In the genomic region with DNA sequence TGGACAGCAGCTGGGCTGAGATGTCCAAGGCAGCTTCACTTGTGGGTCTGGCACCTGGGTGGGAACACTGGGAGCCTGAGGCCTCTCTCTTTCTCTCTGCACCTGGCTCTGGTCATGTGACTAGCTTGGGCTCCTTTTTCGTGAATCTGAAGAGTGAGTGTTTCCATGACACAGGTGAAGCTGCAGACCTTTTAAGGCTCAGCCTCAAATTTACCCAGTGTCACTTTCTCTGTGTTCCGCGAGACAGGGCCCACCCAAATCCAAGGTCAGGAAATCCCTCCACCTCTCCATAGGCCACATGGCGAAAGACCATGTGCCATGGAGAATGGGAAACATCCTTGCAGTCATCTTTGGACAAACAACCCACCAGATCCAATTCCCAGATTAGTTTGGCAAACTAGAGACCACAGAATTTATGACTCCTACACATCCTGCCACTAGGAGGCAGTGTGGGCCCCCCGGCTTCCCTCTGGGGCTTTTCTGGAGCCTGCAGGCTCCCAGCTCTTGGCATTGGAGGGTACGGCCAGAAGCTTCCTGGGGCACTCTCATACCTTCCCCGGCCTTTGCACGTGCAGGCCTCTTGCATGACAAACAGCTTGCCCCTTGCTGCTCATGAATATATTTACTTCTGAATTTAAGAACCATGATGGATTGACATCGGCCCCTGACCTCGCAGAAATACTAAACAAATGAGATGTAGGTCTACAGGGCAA, we compare ENCODE assay signal across 8 cellular contexts.
DNase-seq lines count a peak whose midpoint lies in the region; ATAC-seq, FAIRE-seq and TF ChIP-seq lines count a peak whose summit lies in the region.

No MANE protein-coding gene starts in this region.

- in situ Hi-C loops in K562 (cut with MboI), result no loop called here

- TF ChIP-seq EP300 in K562 (IDR thresholded peaks at IDR 0.05; ENCODE audit: low read length), result 0 out of 2 replicates have a peak, but pooled peaks have one; percentile 24
- TF ChIP-seq EP300 in upper lobe of left lung (IDR thresholded peaks at IDR 0.05), result no peak

- H3K36me3 ChIP-seq in K562 (ENCODE audit: control insufficient read depth, insufficient read depth, low read length), result peaks cover 20% of the 10 kb centered on the region
- no peaks in the 10 kb centered on the region for H3K36me3 ChIP-seq in lower lobe of right lung
- no peaks in the 10 kb centered on the region for H3K36me3 ChIP-seq in upper lobe of left lung

- no TSS peak for BruUV-seq in K562 (replicated peaks; lab: Mats Ljungman, UMichigan)

- H3K9me1 ChIP-seq in K562 (ENCODE audit: control insufficient read depth, insufficient read depth, low read length), result no peaks in the 10 kb centered on the region

- intact Hi-C loops in K562 (cut with micrococcal nuclease) (loop anchor here (2.0 to 5.0 kb wide), 3 partner anchors 72 to 268 kb away; no protein-coding TSS in a partner anchor), lower lobe of right lung (cut with DNase I) (no loop called here)

- FAIRE-seq in K562 (lab: Jason Lieb, UNC), result peak; percentile 54

- H3K79me2 ChIP-seq in K562 (ENCODE audit: control insufficient read depth, insufficient read depth, low read length), result peaks cover 36% of the 10 kb centered on the region

- H3K9ac ChIP-seq in K562 (ENCODE audit: insufficient read depth in 1 of 2, low read depth in 2 of 2, low read length in 2 of 2), result peak overlapping the region in 1 of 2 experiments; percentile 93; a peak in 2 of 4 replicates

- H4K20me1 ChIP-seq in K562 (replicated peaks; ENCODE audit: control insufficient read depth, insufficient read depth, low read length), result peaks cover 4% of the 10 kb centered on the region; the same call in 1 of the 2 replicates

- DNase-seq in activated naive CD4-positive, alpha-beta T cell treated with Interleukin-2 at 50 U/mL for 16 hours, result peak; percentile 8
- DNase-seq in activated naive CD4-positive, alpha-beta T cell (lab: John Stamatoyannopoulos, UW), result no peak
- DNase-seq in NCI-H460 (ENCODE audit: extremely low read depth, low read depth), result peak; percentile 12
- peak; percentile 77 to 87 (median 78) for DNase-seq in K562 (ENCODE audit: extremely low read depth in 1 of 4, low spot score in 3 of 4)
- peak; percentile 58 for DNase-seq in lower lobe of right lung
- peak in 1 of 2 donors; percentile 24 for DNase-seq in upper lobe of left lung
- DNase-seq in NCI-H524 treated with DMSO at 0.1 percent for 48 hours (lab: John Stamatoyannopoulos, UW), result no peak

- TF ChIP-seq RAD21 in K562 (CRISPR knock-in tag; conservative IDR thresholded peaks at IDR 0.05 in 1 of 2, IDR thresholded peaks at IDR 0.05 in 1 of 2), result peak; percentile 64 to 84

- peak overlapping the region; percentile 93 for H2AFZ ChIP-seq in K562 (ENCODE audit: low read depth, low read length)

- POLR2A ChIA-PET in K562 (lab: Yijun Ruan, JAX), result interaction anchor here (0.5 to 4.8 kb wide), 10 partner anchors 11 to 1170 kb away, joined by 3 to 45 read pairs (median 4); no protein-coding TSS in a partner anchor

- H3K4me3 ChIP-seq in K562 (no peak overlapping the region), lower lobe of right lung (no peak overlapping the region), upper lobe of left lung (no peak overlapping the region)

- H3K4me2 ChIP-seq in K562 (ENCODE audit: insufficient read depth, low read length), result peak overlapping the region; percentile 8; the same call in 1 of the 2 replicates

- H3K27ac ChIP-seq in K562 (ENCODE audit: extremely low read depth, low read depth, low read length) (peak overlapping the region; percentile 95), lower lobe of right lung (no peak overlapping the region), upper lobe of left lung (no peak overlapping the region)

- CTCF ChIA-PET in K562 (lab: Yijun Ruan, JAX; ENCODE audit: low intra/inter-chr PET ratio), result no interaction called here

- WGBS in K562 (ENCODE audit: insufficient coverage, low coverage, missing lambda C conversion rate), result 40% methylated on average over 10 of the region's 10 CpGs
- 68 to 75% methylated on average over 10 of the region's 10 CpGs for WGBS in upper lobe of left lung, 2 donors

- H3K9me3 ChIP-seq in K562 (replicated peaks; ENCODE audit: control insufficient read depth, insufficient read depth, low read depth, low read length), result no peaks in the 10 kb centered on the region
- H3K9me3 ChIP-seq in lower lobe of right lung, result no peaks in the 10 kb centered on the region
- no peaks in the 10 kb centered on the region for H3K9me3 ChIP-seq in upper lobe of left lung

- TF ChIP-seq CTCF in K562 (IDR thresholded peaks at IDR 0.05 in 2 of 3, conservative IDR thresholded peaks at IDR 0.05 in 1 of 3; ENCODE audit: insufficient read depth in 2 of 3, low read depth in 1 of 3, low read length in 3 of 3), result peak; percentile 86 to 97 (median 94)
- peak; percentile 76 for TF ChIP-seq CTCF in lower lobe of right lung (IDR thresholded peaks at IDR 0.05)
- TF ChIP-seq CTCF in upper lobe of left lung (IDR thresholded peaks at IDR 0.05), result peak; percentile 32 to 63 (median 50)

- ATAC-seq in K562 (peak; percentile 30), lower lobe of right lung (peak; percentile 56 to 69), upper lobe of left lung (ENCODE audit: low FRiP score in 2 of 2) (no peak), HG03196 (IDR thresholded peaks at IDR 0.05; ENCODE audit: unreplicated experiment) (no peak)

- no peak for TF ChIP-seq POLR2A in K562 (conservative IDR thresholded peaks at IDR 0.05)
- peak in 1 of 4 donors; percentile 20 for TF ChIP-seq POLR2A in upper lobe of left lung (IDR thresholded peaks at IDR 0.05)

- H3K27me3 ChIP-seq in K562 (ENCODE audit: control insufficient read depth in 2 of 2, insufficient read depth in 2 of 2, low read length in 2 of 2), result no peaks in the 10 kb centered on the region
- no peaks in the 10 kb centered on the region for H3K27me3 ChIP-seq in lower lobe of right lung (ENCODE audit: low read depth)
- no peaks in the 10 kb centered on the region for H3K27me3 ChIP-seq in upper lobe of left lung

- H3K4me1 ChIP-seq in K562 (replicated peaks in 1 of 2; ENCODE audit: control insufficient read depth in 2 of 2, insufficient read depth in 2 of 2, low read length in 2 of 2), result peaks cover 59 to 71% of the 10 kb centered on the region in 2 experiments
- no peaks in the 10 kb centered on the region for H3K4me1 ChIP-seq in lower lobe of right lung
- H3K4me1 ChIP-seq in upper lobe of left lung, result no peaks in the 10 kb centered on the region

TF ChIP-seq in K562, 482 proteins besides CTCF, POLR2A, EP300 and RAD21 (continues in another document):
- TF ChIP-seq, protein P1, sequence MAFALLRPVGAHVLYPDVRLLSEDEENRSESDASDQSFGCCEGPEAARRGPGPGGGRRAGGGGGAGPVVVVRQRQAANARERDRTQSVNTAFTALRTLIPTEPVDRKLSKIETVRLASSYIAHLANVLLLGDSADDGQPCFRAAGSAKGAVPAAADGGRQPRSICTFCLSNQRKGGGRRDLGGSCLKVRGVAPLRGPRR (CRISPR knock-in tag; IDR thresholded peaks at IDR 0.05), result no peak
- TF ChIP-seq ZNF41 (CRISPR knock-in tag; conservative IDR thresholded peaks at IDR 0.05), result no peak
- TF ChIP-seq, protein P2, sequence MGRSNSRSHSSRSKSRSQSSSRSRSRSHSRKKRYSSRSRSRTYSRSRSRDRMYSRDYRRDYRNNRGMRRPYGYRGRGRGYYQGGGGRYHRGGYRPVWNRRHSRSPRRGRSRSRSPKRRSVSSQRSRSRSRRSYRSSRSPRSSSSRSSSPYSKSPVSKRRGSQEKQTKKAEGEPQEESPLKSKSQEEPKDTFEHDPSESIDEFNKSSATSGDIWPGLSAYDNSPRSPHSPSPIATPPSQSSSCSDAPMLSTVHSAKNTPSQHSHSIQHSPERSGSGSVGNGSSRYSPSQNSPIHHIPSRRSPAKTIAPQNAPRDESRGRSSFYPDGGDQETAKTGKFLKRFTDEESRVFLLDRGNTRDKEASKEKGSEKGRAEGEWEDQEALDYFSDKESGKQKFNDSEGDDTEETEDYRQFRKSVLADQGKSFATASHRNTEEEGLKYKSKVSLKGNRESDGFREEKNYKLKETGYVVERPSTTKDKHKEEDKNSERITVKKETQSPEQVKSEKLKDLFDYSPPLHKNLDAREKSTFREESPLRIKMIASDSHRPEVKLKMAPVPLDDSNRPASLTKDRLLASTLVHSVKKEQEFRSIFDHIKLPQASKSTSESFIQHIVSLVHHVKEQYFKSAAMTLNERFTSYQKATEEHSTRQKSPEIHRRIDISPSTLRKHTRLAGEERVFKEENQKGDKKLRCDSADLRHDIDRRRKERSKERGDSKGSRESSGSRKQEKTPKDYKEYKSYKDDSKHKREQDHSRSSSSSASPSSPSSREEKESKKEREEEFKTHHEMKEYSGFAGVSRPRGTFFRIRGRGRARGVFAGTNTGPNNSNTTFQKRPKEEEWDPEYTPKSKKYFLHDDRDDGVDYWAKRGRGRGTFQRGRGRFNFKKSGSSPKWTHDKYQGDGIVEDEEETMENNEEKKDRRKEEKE (IDR thresholded peaks at IDR 0.05; ENCODE audit: borderline replicate concordance in 1 of 2, control insufficient read depth in 1 of 2, low read depth in 2 of 2, low read length in 1 of 2), result no peak
- TF ChIP-seq ZNF561 (CRISPR knock-in tag; conservative IDR thresholded peaks at IDR 0.05), result no peak
- TF ChIP-seq ZNF57 (CRISPR knock-in tag; IDR thresholded peaks at IDR 0.05), result no peak; the same call in 1 of the 2 replicates
- no peak for TF ChIP-seq SNRNP70 (optimal IDR thresholded peaks at IDR 0.05; ENCODE audit: low read depth, low read length)
- no peak for TF ChIP-seq ZNF212 (CRISPR knock-in tag; IDR thresholded peaks at IDR 0.05)
- TF ChIP-seq NCOA1 (IDR thresholded peaks at IDR 0.05; ENCODE audit: low read depth), result no peak
- no peak for TF ChIP-seq NFATC3 (IDR thresholded peaks at IDR 0.05)
- TF ChIP-seq, protein P3, sequence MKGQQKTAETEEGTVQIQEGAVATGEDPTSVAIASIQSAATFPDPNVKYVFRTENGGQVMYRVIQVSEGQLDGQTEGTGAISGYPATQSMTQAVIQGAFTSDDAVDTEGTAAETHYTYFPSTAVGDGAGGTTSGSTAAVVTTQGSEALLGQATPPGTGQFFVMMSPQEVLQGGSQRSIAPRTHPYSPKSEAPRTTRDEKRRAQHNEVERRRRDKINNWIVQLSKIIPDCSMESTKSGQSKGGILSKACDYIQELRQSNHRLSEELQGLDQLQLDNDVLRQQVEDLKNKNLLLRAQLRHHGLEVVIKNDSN (CRISPR knock-in tag; IDR thresholded peaks at IDR 0.05), result no peak
- TF ChIP-seq GATA2 (CRISPR knock-in tag; IDR thresholded peaks at IDR 0.05), result peak; percentile 63; the same call in 1 of the 2 replicates
- no peak for TF ChIP-seq ZNF282 (CRISPR knock-in tag; IDR thresholded peaks at IDR 0.05)
- no peak for TF ChIP-seq TCF7 (IDR thresholded peaks at IDR 0.05; ENCODE audit: borderline replicate concordance)
- no peak for TF ChIP-seq TBP (optimal IDR thresholded peaks at IDR 0.05; ENCODE audit: low read depth, low read length)
- TF ChIP-seq ZNF133 (CRISPR knock-in tag; IDR thresholded peaks at IDR 0.05), result no peak

Comparison
In these comparisons a context has a peak if more than half of its experiments do, and no peak if none do; other contexts are left out.
1. DNase-seq: peak in activated naive CD4-positive, alpha-beta T cell treated with Interleukin-2 at 50 U/mL for 16 hours (single experiment), NCI-H460 (single experiment), K562 (4 of 4) and lower lobe of right lung (single experiment); none in activated naive CD4-positive, alpha-beta T cell (0 of 4) and NCI-H524 treated with DMSO at 0.1 percent for 48 hours (single experiment).
2. ATAC-seq: peak in K562 (single experiment) and lower lobe of right lung (2 of 2); none in upper lobe of left lung (0 of 2) and HG03196 (single experiment).
3. Peak in every context shown above with its lines, with median percentiles within 50 percentile points of each other: CTCF ChIP-seq.